In genomic region chr21:17370263-17370662, GRCh38 we compare ENCODE assay signal across 23 cellular contexts.
DNase-seq lines count a peak whose midpoint lies in the region; FAIRE-seq and TF ChIP-seq lines count a peak whose summit lies in the region.
"Had no signal": no experiment of that assay in that cellular context is flagged by ENCODE, and none has a peak within 500 bp of the region (broad histone marks: within the 10 kb centered on the region; RNA-seq: fewer than 3 reads in every experiment).

No MANE protein-coding gene starts in this region.

- H3K9me3 Mint-ChIP-seq in Calu3 (ENCODE audit: low read depth, unreplicated experiment) = peaks cover 3% of the 10 kb centered on the region

- H3K27me3 ChIP-seq in esophagus (ENCODE audit: control insufficient read depth in 1 of 2, insufficient read depth in 2 of 2, low read length in 2 of 2) (no peaks in the 10 kb centered on the region), right atrium auricular region (no peaks in the 10 kb centered on the region)
- H3K27me3 ChIP-seq: ascending aorta, MG63, SJSA1, vagina had no signal

- peak overlapping the region; percentile 90 for H3K27ac Mint-ChIP-seq in Calu3 (ENCODE audit: unreplicated experiment)
- H3K27ac Mint-ChIP-seq: activated CD8-positive, alpha-beta memory T cell treated with anti-CD3 and anti-CD28 coated beads, Interleukin-2, amount 10 ng/mL, durations not matched to agents 7 days and 5 days had no signal

- H3K36me3 ChIP-seq in esophagus (ENCODE audit: control insufficient read depth in 2 of 2, insufficient read depth in 2 of 2, low read length in 1 of 2) (no peaks in the 10 kb centered on the region), right atrium auricular region (no peaks in the 10 kb centered on the region)
- H3K36me3 ChIP-seq: ascending aorta, MG63, SJSA1, vagina had no signal

- intact Hi-C loops in Calu3 (cut with micrococcal nuclease; ENCODE audit: unreplicated experiment) = no loop called here

- H3K4me3 ChIP-seq in esophagus (ENCODE audit: low read depth in 1 of 2, low read length in 2 of 2) = no peak overlapping the region
- no peak overlapping the region for H3K4me3 ChIP-seq in right atrium auricular region
- H3K4me3 ChIP-seq: ascending aorta, GM12878, MG63, SJSA1, vagina had no signal

- H3K36me3 Mint-ChIP-seq in Calu3 (ENCODE audit: insufficient read depth, unreplicated experiment) = peaks cover 9% of the 10 kb centered on the region
- H3K36me3 Mint-ChIP-seq: activated CD8-positive, alpha-beta memory T cell treated with anti-CD3 and anti-CD28 coated beads, Interleukin-2, amount 10 ng/mL, durations not matched to agents 7 days and 5 days had no signal

- no TSS peak for BruUV-seq in Calu3 (replicated peaks; lab: Mats Ljungman, UMichigan)

- WGBS in esophagus, 2 donors = 43 to 45% methylated on average over 5 of the region's 5 CpGs

- DNase-seq in Calu3 (peak; percentile 62), NCI-H1417 treated with DMSO at 0.1 percent for 48 hours (lab: John Stamatoyannopoulos, UW) (peak; percentile 36), mucosa of gallbladder (ENCODE audit: low spot score) (peak; percentile 22), hippocampal formation (lab: John Stamatoyannopoulos, UW) (no peak), urothelium cell line (ENCODE audit: low spot score) (no peak), activated gamma-delta T cell (lab: John Stamatoyannopoulos, UW) (no peak), right atrium auricular region (ENCODE audit: low spot score) (no peak)
- DNase-seq: activated CD4-positive, CD25-positive, alpha-beta regulatory T cell treated with anti-CD3 and anti-CD28 coated beads, Interleukin-2, amount 50 U/mL, for 72 hours; activated CD8-positive, alpha-beta memory T cell treated with anti-CD3 and anti-CD28 coated beads, Interleukin-2, amount 10 ng/mL, durations not matched to agents 7 days and 5 days; GDM1; MG63; NCI-H187; NCI-H510A treated with DMSO at 0.1 percent for 48 hours; stimulated activated naive CD4-positive, alpha-beta T cell treated with Interleukin-2 at 50 U/mL for 16 hours; T-helper 2 cell had no signal

- H3K4me1 ChIP-seq in esophagus (ENCODE audit: control insufficient read depth in 2 of 2, insufficient read depth in 2 of 2, low read length in 1 of 2) = no peaks in the 10 kb centered on the region
- H3K4me1 ChIP-seq in right atrium auricular region = no peaks in the 10 kb centered on the region
- H3K4me1 ChIP-seq: ascending aorta, vagina had no signal

- no peak overlapping the region for H3K4me3 Mint-ChIP-seq in Calu3 (ENCODE audit: low read depth, unreplicated experiment)
- H3K4me3 Mint-ChIP-seq: activated CD8-positive, alpha-beta memory T cell treated with anti-CD3 and anti-CD28 coated beads, Interleukin-2, amount 10 ng/mL, durations not matched to agents 7 days and 5 days had no signal

- no peaks in the 10 kb centered on the region for H3K27me3 Mint-ChIP-seq in Calu3 (ENCODE audit: unreplicated experiment)

- H3K4me1 Mint-ChIP-seq in Calu3 (ENCODE audit: low read depth, unreplicated experiment) = peaks cover 12% of the 10 kb centered on the region
- H3K4me1 Mint-ChIP-seq: activated CD8-positive, alpha-beta memory T cell treated with anti-CD3 and anti-CD28 coated beads, Interleukin-2, amount 10 ng/mL, durations not matched to agents 7 days and 5 days had no signal

- no peaks in the 10 kb centered on the region for H3K9me3 ChIP-seq in esophagus (ENCODE audit: control insufficient read depth in 2 of 2, insufficient read depth in 1 of 2, low read depth in 1 of 2, low read length in 1 of 2)
- H3K9me3 ChIP-seq in right atrium auricular region = no peaks in the 10 kb centered on the region
- H3K9me3 ChIP-seq: ascending aorta, Caco-2, MG63, SJSA1, vagina had no signal

- no peak for FAIRE-seq in urothelium cell line (lab: Jason Lieb, UNC)
- FAIRE-seq: endometrium, frontal cortex, GM12878 had no signal

- CTCF ChIA-PET in Calu3 (lab: Charles Lee) = interaction anchor here (1.3 kb wide), 1 partner anchor 240 kb away, joined by 4 read pairs; no protein-coding TSS in a partner anchor

- TF ChIP-seq CTCF in Calu3 (IDR thresholded peaks at IDR 0.05; ENCODE audit: unreplicated experiment) (no peak), right atrium auricular region (IDR thresholded peaks at IDR 0.05) (no peak)

- peak overlapping the region; percentile 77 to 80 for H3K27ac ChIP-seq in esophagus (ENCODE audit: low read depth in 2 of 2, low read length in 1 of 2)
- H3K27ac ChIP-seq in right atrium auricular region = no peak overlapping the region
- H3K27ac ChIP-seq: ascending aorta, vagina had no signal

Comparison
In these comparisons a context has a peak if more than half of its experiments do, and no peak if none do; other contexts are left out.
1. DNase-seq: peak in Calu3 (single experiment), NCI-H1417 treated with DMSO at 0.1 percent for 48 hours (single experiment) and mucosa of gallbladder (single experiment); none in hippocampal formation (0 of 2), urothelium cell line (single experiment), activated gamma-delta T cell (single experiment) and right atrium auricular region (single experiment).
2. H3K27ac ChIP-seq: peak in esophagus (2 of 2); none in right atrium auricular region (0 of 2).